1 cellular context compared by ENCODE assay signal in the genomic region with DNA sequence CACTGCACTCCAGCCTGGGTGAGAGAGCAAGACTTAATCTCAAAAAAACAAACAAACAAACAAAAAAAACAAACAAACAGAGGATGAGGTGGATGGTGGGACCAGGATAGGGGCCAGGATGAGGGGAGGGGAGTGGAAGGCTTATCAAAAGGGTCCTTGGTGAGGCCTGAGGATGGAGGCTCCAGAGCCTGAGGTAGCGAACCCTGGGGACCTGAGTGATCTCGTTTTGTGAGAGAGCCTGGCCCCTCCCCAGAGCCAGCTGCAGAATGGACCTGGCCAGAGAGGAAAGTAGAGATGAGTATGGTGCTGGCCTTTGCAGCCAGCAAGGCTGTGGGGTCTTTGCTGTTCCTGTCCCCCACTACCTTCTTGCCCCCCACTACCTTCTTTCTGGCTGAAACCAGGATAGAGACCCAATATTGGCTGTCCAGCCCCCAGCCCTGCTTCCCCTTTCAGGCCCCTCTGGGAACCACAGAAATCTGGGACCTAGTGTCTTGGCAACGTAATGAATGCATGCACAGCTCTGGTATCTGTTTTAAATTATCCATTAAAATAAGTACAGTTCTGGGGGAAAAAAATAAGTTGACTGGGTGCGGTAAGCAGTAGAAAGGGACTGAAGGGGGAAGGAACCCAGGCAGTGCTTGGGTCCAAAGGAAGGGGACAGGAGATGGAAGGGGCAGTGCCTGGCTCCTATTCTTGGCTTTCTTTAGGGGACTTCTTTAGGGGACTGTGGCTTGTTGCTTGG.
TF ChIP-seq lines count a peak whose summit lies in the region.

No MANE protein-coding gene starts in this region.

TF ChIP-seq in HCT116, 20 proteins besides CTCF, POLR2A, EP300 and RAD21 (continued from another document):
- TF ChIP-seq, protein P1, sequence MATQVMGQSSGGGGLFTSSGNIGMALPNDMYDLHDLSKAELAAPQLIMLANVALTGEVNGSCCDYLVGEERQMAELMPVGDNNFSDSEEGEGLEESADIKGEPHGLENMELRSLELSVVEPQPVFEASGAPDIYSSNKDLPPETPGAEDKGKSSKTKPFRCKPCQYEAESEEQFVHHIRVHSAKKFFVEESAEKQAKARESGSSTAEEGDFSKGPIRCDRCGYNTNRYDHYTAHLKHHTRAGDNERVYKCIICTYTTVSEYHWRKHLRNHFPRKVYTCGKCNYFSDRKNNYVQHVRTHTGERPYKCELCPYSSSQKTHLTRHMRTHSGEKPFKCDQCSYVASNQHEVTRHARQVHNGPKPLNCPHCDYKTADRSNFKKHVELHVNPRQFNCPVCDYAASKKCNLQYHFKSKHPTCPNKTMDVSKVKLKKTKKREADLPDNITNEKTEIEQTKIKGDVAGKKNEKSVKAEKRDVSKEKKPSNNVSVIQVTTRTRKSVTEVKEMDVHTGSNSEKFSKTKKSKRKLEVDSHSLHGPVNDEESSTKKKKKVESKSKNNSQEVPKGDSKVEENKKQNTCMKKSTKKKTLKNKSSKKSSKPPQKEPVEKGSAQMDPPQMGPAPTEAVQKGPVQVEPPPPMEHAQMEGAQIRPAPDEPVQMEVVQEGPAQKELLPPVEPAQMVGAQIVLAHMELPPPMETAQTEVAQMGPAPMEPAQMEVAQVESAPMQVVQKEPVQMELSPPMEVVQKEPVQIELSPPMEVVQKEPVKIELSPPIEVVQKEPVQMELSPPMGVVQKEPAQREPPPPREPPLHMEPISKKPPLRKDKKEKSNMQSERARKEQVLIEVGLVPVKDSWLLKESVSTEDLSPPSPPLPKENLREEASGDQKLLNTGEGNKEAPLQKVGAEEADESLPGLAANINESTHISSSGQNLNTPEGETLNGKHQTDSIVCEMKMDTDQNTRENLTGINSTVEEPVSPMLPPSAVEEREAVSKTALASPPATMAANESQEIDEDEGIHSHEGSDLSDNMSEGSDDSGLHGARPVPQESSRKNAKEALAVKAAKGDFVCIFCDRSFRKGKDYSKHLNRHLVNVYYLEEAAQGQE (IDR thresholded peaks at IDR 0.05; ENCODE audit: low read depth) = no peak
- TF ChIP-seq, protein P2, sequence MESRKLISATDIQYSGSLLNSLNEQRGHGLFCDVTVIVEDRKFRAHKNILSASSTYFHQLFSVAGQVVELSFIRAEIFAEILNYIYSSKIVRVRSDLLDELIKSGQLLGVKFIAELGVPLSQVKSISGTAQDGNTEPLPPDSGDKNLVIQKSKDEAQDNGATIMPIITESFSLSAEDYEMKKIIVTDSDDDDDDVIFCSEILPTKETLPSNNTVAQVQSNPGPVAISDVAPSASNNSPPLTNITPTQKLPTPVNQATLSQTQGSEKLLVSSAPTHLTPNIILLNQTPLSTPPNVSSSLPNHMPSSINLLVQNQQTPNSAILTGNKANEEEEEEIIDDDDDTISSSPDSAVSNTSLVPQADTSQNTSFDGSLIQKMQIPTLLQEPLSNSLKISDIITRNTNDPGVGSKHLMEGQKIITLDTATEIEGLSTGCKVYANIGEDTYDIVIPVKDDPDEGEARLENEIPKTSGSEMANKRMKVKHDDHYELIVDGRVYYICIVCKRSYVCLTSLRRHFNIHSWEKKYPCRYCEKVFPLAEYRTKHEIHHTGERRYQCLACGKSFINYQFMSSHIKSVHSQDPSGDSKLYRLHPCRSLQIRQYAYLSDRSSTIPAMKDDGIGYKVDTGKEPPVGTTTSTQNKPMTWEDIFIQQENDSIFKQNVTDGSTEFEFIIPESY (IDR thresholded peaks at IDR 0.05; ENCODE audit: extremely low read depth, insufficient replicate concordance, low read length) = no peak
- TF ChIP-seq, protein P3, sequence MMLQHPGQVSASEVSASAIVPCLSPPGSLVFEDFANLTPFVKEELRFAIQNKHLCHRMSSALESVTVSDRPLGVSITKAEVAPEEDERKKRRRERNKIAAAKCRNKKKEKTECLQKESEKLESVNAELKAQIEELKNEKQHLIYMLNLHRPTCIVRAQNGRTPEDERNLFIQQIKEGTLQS (IDR thresholded peaks at IDR 0.05) = no peak
- TF ChIP-seq SRF (IDR thresholded peaks at IDR 0.05; ENCODE audit: low read depth) (no peak), EZH2 (IDR thresholded peaks at IDR 0.05) (no peak), SIN3A (IDR thresholded peaks at IDR 0.05; ENCODE audit: low read depth) (no peak)
TF ChIP-seq in HCT116: peak in this region for 0.
